Comparison of ENCODE assay signal across 1 cellular context in the genomic region with DNA sequence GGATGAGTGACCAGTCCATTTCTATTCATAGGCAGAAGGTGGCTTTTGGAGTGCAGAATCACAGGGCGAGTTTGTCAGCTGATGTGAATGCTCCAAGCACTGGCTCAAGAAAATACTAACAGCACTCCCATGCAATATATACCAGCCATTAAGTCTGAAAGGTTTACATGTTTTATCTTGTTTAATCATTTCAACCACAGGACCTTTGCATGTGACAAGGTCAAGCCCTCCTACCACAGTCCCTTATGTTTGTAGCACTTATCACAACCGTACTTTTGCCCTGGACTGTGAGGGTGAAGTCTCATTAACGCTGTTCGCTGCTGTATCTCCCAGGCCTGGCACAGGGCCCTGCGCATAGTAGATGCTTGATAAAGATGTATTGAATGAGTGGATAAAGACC.
TF ChIP-seq lines count a peak whose summit lies in the region.

No MANE protein-coding gene starts in this region.

TF ChIP-seq in H1, 55 proteins besides CTCF, POLR2A, EP300 and RAD21:
- TF ChIP-seq, protein P1, sequence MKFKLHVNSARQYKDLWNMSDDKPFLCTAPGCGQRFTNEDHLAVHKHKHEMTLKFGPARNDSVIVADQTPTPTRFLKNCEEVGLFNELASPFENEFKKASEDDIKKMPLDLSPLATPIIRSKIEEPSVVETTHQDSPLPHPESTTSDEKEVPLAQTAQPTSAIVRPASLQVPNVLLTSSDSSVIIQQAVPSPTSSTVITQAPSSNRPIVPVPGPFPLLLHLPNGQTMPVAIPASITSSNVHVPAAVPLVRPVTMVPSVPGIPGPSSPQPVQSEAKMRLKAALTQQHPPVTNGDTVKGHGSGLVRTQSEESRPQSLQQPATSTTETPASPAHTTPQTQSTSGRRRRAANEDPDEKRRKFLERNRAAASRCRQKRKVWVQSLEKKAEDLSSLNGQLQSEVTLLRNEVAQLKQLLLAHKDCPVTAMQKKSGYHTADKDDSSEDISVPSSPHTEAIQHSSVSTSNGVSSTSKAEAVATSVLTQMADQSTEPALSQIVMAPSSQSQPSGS (IDR thresholded peaks at IDR 0.05; ENCODE audit: low read length) = no peak
- no peak for TF ChIP-seq CTBP2 (IDR thresholded peaks at IDR 0.05; ENCODE audit: borderline replicate concordance, insufficient read depth, insufficient read length, low read length)
- TF ChIP-seq KDM1A (IDR thresholded peaks at IDR 0.05; ENCODE audit: borderline replicate concordance, low read length) = peak; percentile 61; the same call in 1 of the 2 replicates
